29 cellular contexts compared by ENCODE assay signal in the genomic region with DNA sequence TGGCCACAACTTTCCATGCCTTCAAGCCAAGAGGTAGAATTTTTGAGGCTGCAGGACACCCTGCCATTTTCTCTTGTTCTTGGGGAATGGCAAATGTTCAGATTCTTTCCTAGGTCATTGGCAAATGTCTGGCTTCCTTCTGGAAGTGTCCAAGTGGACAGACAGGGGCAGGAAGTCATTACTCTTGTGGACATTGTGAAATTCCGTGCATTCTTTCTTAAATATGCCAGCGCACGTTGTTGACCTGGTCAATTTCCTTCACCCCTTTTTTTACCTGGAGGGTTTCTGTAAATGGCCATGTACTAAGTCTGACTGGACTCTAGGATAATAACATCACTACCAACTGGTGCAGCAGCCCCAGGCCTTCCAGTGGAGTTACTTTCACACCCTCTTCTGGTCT. TPM values are rescaled to one million over a fixed set of nuclear protein-coding genes. Genes with fewer than 3 reads are reported as not detected.
"Had no signal": no experiment of that assay in that cellular context is flagged by ENCODE, and none has a peak within 500 bp of the region (broad histone marks: within the 10 kb centered on the region; RNA-seq: fewer than 3 reads in every experiment).

No MANE protein-coding gene starts in this region.

- H3K4me3 ChIP-seq: ascending aorta, body of pancreas, MG63, Peyer's patch had no signal

- H3K36me3 ChIP-seq: ascending aorta, MG63, Peyer's patch had no signal

- H3K4me1 ChIP-seq: ascending aorta, Peyer's patch had no signal

- H3K27me3 ChIP-seq: ascending aorta, body of pancreas, MG63, Peyer's patch had no signal

- H3K9me3 ChIP-seq: ascending aorta, body of pancreas, MG63, Peyer's patch had no signal

- H3K27ac ChIP-seq: ascending aorta, body of pancreas, KMS-11, Peyer's patch had no signal

- ATAC-seq: activated CD8-positive, alpha-beta T cell treated with anti-CD3 and anti-CD28 coated beads, Interleukin-2, amount 10 ng/mL, durations not matched to agents 7 days and 5 days; activated naive CD4-positive, alpha-beta T cell treated with anti-CD3 and anti-CD28 coated beads, Interleukin-2, amount 50 U/mL, for 72 hours; activated naive CD8-positive, alpha-beta T cell treated with anti-CD3 and anti-CD28 coated beads, Interleukin-2, amount 50 U/mL, for 24 hours; T-helper 17 cell; WTC11 had no signal

- DNase-seq: activated CD4-positive, alpha-beta T cell treated with anti-CD3 and anti-CD28 coated beads for 48 hours; activated CD4-positive, alpha-beta T cell treated with anti-CD3 and anti-CD28 coated beads, Interleukin-2, amount 50 U/mL, for 4 hours; activated CD4-positive, CD25-positive, alpha-beta regulatory T cell treated with anti-CD3 and anti-CD28 coated beads, Interleukin-2, amount 50 U/mL, for 72 hours; activated CD8-positive, alpha-beta memory T cell treated with anti-CD3 and anti-CD28 coated beads, Interleukin-2, amount 50 U/mL, for 48 hours; activated CD8-positive, alpha-beta T cell treated with anti-CD3 and anti-CD28 coated beads, Interleukin-2, amount 10 ng/mL, durations not matched to agents 7 days and 5 days; activated effector memory CD4-positive, alpha-beta T cell treated with Interleukin-2 at 50 U/mL for 16 hours; activated naive CD4-positive, alpha-beta T cell treated with Interleukin-2 at 50 U/mL for 16 hours; activated naive CD8-positive, alpha-beta T cell treated with anti-CD3 and anti-CD28 coated beads, Interleukin-2, amount 50 U/mL, for 24 hours; activated T-cell treated with anti-CD3 and anti-CD28 coated beads, Interleukin-2, amount 50 U/mL, for 1 hour; amniotic stem cell; body of pancreas; MG63; MV-4-11; NCI-H1092 treated with DMSO at 0.1 percent for 48 hours; NCI-H1417 treated with DMSO at 0.1 percent for 48 hours; NCI-H1694; NCI-H2029; NCI-H526 treated with DMSO at 0.1 percent for 48 hours; NCI-H82; OCI-M1; Peyer's patch; T-helper 17 cell; T-helper 9 cell had no signal

RNA-seq across cellular contexts. Expression of a gene that starts 13.9 kb away (rescaled TPM):
- total RNA-seq: activated CD8-positive, alpha-beta T cell treated with anti-CD3 and anti-CD28 coated beads, Interleukin-2, amount 10 ng/mL, durations not matched to agents 7 days and 5 days; activated naive CD4-positive, alpha-beta T cell treated with anti-CD3 and anti-CD28 coated beads, Interleukin-2, amount 50 U/mL, for 72 hours; activated T-helper 1 cell treated with anti-CD3 and anti-CD28 coated beads, Interleukin-12 subunit alpha, Interleukin-12 subunit beta, Interleukin-2, Interleukin-4 antibody, amounts not matched to agents 30 ng/mL and 10 ng/mL and 1 ng/mL, durations not matched to agents 14 hours and 24 hours and 36 hours; ascending aorta; body of pancreas; bronchial epithelial cell; Peyer's patch; T-helper 17 cell; WTC11 had no signal
